1 cellular context compared by ENCODE assay signal in genomic region chr11:15650105-15650938, GRCh38.
TF ChIP-seq lines count a peak whose summit lies in the region.

No MANE protein-coding gene starts in this region.

TF ChIP-seq in HEK293, 187 proteins besides CTCF, POLR2A, EP300 and RAD21 (continued from another document):
- TF ChIP-seq ZBTB6 (tag by site-specific recombination; IDR thresholded peaks at IDR 0.05) (no peak), ZSCAN30 (tag by site-specific recombination; IDR thresholded peaks at IDR 0.05) (peak; percentile 89), ZNF473 (tag by site-specific recombination; IDR thresholded peaks at IDR 0.05) (no peak), ZFHX2 (tag by site-specific recombination; conservative IDR thresholded peaks at IDR 0.05) (no peak), KLF8 (tag by site-specific recombination; IDR thresholded peaks at IDR 0.05) (peak; percentile 83), ZNF843 (tag by site-specific recombination; IDR thresholded peaks at IDR 0.05) (no peak), PATZ1 (tag by site-specific recombination; IDR thresholded peaks at IDR 0.05) (peak; percentile 98), HIC1 (tag by site-specific recombination; IDR thresholded peaks at IDR 0.05) (peak; percentile 33; the same call in 1 of the 2 replicates), ZNF23 (tag by site-specific recombination; IDR thresholded peaks at IDR 0.05; ENCODE audit: borderline replicate concordance) (no peak), ZNF26 (tag by site-specific recombination; IDR thresholded peaks at IDR 0.05) (no peak), ZXDB (tag by site-specific recombination; IDR thresholded peaks at IDR 0.05) (peak; percentile 68), ZNF548 (tag by site-specific recombination; IDR thresholded peaks at IDR 0.05) (no peak), ZNF302 (tag by site-specific recombination; IDR thresholded peaks at IDR 0.05; ENCODE audit: low read depth) (no peak), ZNF221 (tag by site-specific recombination; IDR thresholded peaks at IDR 0.05; ENCODE audit: borderline replicate concordance) (no peak), YY2 (tag by site-specific recombination; IDR thresholded peaks at IDR 0.05) (no peak), ZBTB8A (tag by site-specific recombination; IDR thresholded peaks at IDR 0.05) (peak; percentile 37; the same call in 1 of the 2 replicates), REST (tag by site-specific recombination; IDR thresholded peaks at IDR 0.05) (no peak), ZNF660 (tag by site-specific recombination; IDR thresholded peaks at IDR 0.05) (0 out of 2 replicates have a peak, but pooled peaks have one; percentile 57), SETDB1 (IDR thresholded peaks at IDR 0.05; ENCODE audit: insufficient read length, low read length) (no peak), ZNF449 (tag by site-specific recombination; IDR thresholded peaks at IDR 0.05) (peak; percentile 100), ZNF664 (tag by site-specific recombination; IDR thresholded peaks at IDR 0.05) (no peak), KLF7 (tag by site-specific recombination; IDR thresholded peaks at IDR 0.05; ENCODE audit: borderline replicate concordance) (peak; percentile 63; the same call in 1 of the 2 replicates), ZNF202 (tag by site-specific recombination; IDR thresholded peaks at IDR 0.05; ENCODE audit: borderline replicate concordance) (no peak), ZNF580 (tag by site-specific recombination; IDR thresholded peaks at IDR 0.05) (0 out of 2 replicates have a peak, but pooled peaks have one; percentile 17), OSR2 (tag by site-specific recombination; IDR thresholded peaks at IDR 0.05) (no peak), ZNF362 (tag by site-specific recombination; IDR thresholded peaks at IDR 0.05) (peak; percentile 70; the same call in 1 of the 2 replicates), KLF10 (tag by site-specific recombination; IDR thresholded peaks at IDR 0.05) (peak; percentile 61; the same call in 1 of the 2 replicates), ZNF404 (tag by site-specific recombination; IDR thresholded peaks at IDR 0.05) (no peak), ZSCAN16 (tag by site-specific recombination; IDR thresholded peaks at IDR 0.05) (no peak), KLF17 (tag by site-specific recombination; IDR thresholded peaks at IDR 0.05) (0 out of 2 replicates have a peak, but pooled peaks have one; percentile 48), ZNF629 (tag by site-specific recombination; IDR thresholded peaks at IDR 0.05) (peak; percentile 18; the same call in 1 of the 2 replicates), ZNF366 (tag by site-specific recombination; conservative IDR thresholded peaks at IDR 0.05) (no peak), ZIC2 (tag by site-specific recombination; IDR thresholded peaks at IDR 0.05) (peak; percentile 79), ZNF16 (tag by site-specific recombination; IDR thresholded peaks at IDR 0.05; ENCODE audit: low read depth) (no peak), ZBTB26 (tag by site-specific recombination; optimal IDR thresholded peaks at IDR 0.05) (peak; percentile 35)
